In genomic region chr19:35024095-35024494, GRCh38 we compare ENCODE assay signal across 18 cellular contexts. TPM values are rescaled to one million over a fixed set of nuclear protein-coding genes. Genes with fewer than 3 reads are reported as not detected.
"Had no signal": no experiment of that assay in that cellular context is flagged by ENCODE, and none has a peak within 500 bp of the region (broad histone marks: within the 10 kb centered on the region; RNA-seq: fewer than 3 reads in every experiment).

No MANE protein-coding gene starts in this region.

- H3K4me3 Mint-ChIP-seq: activated CD4-positive, alpha-beta memory T cell treated with anti-CD3 and anti-CD28 coated beads for 36 hours; activated CD4-positive, alpha-beta T cell treated with anti-CD3 and anti-CD28 coated beads for 36 hours had no signal

- H3K4me3 ChIP-seq: dorsolateral prefrontal cortex, esophagus squamous epithelium, ovary, transverse colon had no signal

- H3K4me1 Mint-ChIP-seq: activated CD4-positive, alpha-beta T cell treated with anti-CD3 and anti-CD28 coated beads for 36 hours had no signal

- H3K4me1 ChIP-seq: esophagus squamous epithelium, transverse colon had no signal

- H3K9me3 ChIP-seq: esophagus squamous epithelium, ovary, transverse colon had no signal

- H3K27ac ChIP-seq: dorsolateral prefrontal cortex, esophagus squamous epithelium, ovary, transverse colon, VCaP had no signal

- H3K9me3 Mint-ChIP-seq: activated CD4-positive, alpha-beta memory T cell treated with anti-CD3 and anti-CD28 coated beads for 36 hours had no signal

- DNase-seq: activated CD4-positive, alpha-beta memory T cell treated with anti-CD3 and anti-CD28 coated beads for 36 hours; activated CD4-positive, alpha-beta T cell treated with anti-CD3 and anti-CD28 coated beads for 36 hours; activated effector memory CD4-positive, alpha-beta T cell treated with anti-CD3 and anti-CD28 coated beads, Interleukin-2, amount 50 U/mL, for 16 hours; activated T-cell treated with anti-CD3 and anti-CD28 coated beads, Interleukin-2, amount 50 U/mL, for 48 hours; dorsolateral prefrontal cortex; esophagus squamous epithelium; mesenchymal stem cell; ovary; SIG-M5; stimulated activated CD4-positive, alpha-beta T cell treated with anti-CD3 and anti-CD28 coated beads, Interleukin-15, amount 100 ng/mL, for 24 hours; stimulated activated CD4-positive, alpha-beta T cell treated with anti-CD3 and anti-CD28 coated beads, Interleukin-4, amount 100 ng/mL, for 1 hour; stimulated activated naive CD4-positive, alpha-beta T cell; transverse colon had no signal

- ATAC-seq: activated CD4-positive, alpha-beta T cell treated with anti-CD3 and anti-CD28 coated beads for 36 hours had no signal

- H3K27ac Mint-ChIP-seq: activated CD4-positive, alpha-beta memory T cell treated with anti-CD3 and anti-CD28 coated beads for 36 hours; activated CD4-positive, alpha-beta T cell treated with anti-CD3 and anti-CD28 coated beads for 36 hours had no signal

- H3K27me3 Mint-ChIP-seq: activated CD4-positive, alpha-beta memory T cell treated with anti-CD3 and anti-CD28 coated beads for 36 hours; activated CD4-positive, alpha-beta T cell treated with anti-CD3 and anti-CD28 coated beads for 36 hours had no signal

- FAIRE-seq: astrocyte, endometrium had no signal

RNA-seq across cellular contexts. Expression of gene HPN, which starts 17.4 kb away (rescaled TPM):
- total RNA-seq: fibroblast of villous mesenchyme; T-helper 1 cell treated with Interleukin-12 subunit alpha and Interleukin-12 subunit beta and Interleukin-4 antibody, amounts not matched to agents 30 ng/mL and 1 ng/mL, for 36 hours had no signal
